Comparison of ENCODE assay signal across 20 cellular contexts in the genomic region with DNA sequence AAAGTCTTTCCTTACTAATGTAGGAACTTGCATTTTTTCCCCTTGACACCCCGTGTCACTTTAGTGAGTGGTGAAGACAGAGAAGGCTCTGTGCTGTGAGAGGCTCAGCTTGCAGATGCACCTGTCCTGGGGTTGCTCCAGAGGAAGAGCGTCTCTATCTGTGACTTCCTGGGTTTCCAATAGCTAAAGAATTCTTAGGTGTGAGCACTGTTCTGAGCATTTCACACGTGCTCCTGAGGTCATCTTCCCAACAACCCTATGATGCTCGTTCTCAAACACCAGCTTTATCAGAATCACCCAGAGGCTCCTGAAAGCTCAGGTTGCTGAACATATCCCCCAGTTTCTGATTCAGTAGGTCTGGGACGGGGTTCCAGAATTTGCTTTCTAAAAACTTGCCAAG. TPM values are rescaled to one million over a fixed set of nuclear protein-coding genes. Genes with fewer than 3 reads are reported as not detected.
"Had no signal": no experiment of that assay in that cellular context is flagged by ENCODE, and none has a peak within 500 bp of the region (broad histone marks: within the 10 kb centered on the region; RNA-seq: fewer than 3 reads in every experiment).

No MANE protein-coding gene starts in this region.

- H3K4me1 Mint-ChIP-seq: naive thymus-derived CD4-positive, alpha-beta T cell; neural crest cell had no signal

- H3K9me3 Mint-ChIP-seq: neural crest cell had no signal

- H3K4me3 Mint-ChIP-seq: naive thymus-derived CD4-positive, alpha-beta T cell; neural crest cell had no signal

- H3K27ac Mint-ChIP-seq: naive thymus-derived CD4-positive, alpha-beta T cell had no signal

- H3K27me3 ChIP-seq: sigmoid colon, transverse colon had no signal

- H3K36me3 ChIP-seq: esophagus squamous epithelium, gastroesophageal sphincter, left ventricle myocardium inferior, lower lobe of right lung, sigmoid colon, stomach, thoracic aorta, transverse colon had no signal

- H3K4me1 ChIP-seq: gastroesophageal sphincter, left ventricle myocardium inferior, lower lobe of right lung, sigmoid colon, stomach had no signal

- H3K4me3 ChIP-seq: esophagus squamous epithelium, gastroesophageal sphincter, left ventricle myocardium inferior, lower lobe of right lung, sigmoid colon, skin epidermis, stomach, thoracic aorta, transverse colon had no signal

- DNase-seq: effector memory CD4-positive, alpha-beta T cell; esophagus squamous epithelium; foreskin fibroblast; glutamatergic neuron; kidney; left cardiac atrium; left ventricle myocardium inferior; lower lobe of right lung; naive thymus-derived CD4-positive, alpha-beta T cell; posterior cingulate gyrus; sigmoid colon; stimulated activated CD4-positive, alpha-beta T cell treated with anti-CD3 and anti-CD28 coated beads, Interleukin-12 subunit alpha, Interleukin-12 subunit beta, amount 100 ng/mL, for 4 hours; stimulated activated naive CD4-positive, alpha-beta T cell; stomach; substantia nigra; transverse colon had no signal

- H3K36me3 Mint-ChIP-seq: naive thymus-derived CD4-positive, alpha-beta T cell had no signal

- H3K27ac ChIP-seq: gastroesophageal sphincter, left ventricle myocardium inferior, lower lobe of right lung, sigmoid colon, stomach, thoracic aorta, transverse colon had no signal

- H3K9me3 ChIP-seq: lower lobe of right lung, sigmoid colon, transverse colon had no signal

- ATAC-seq: gastroesophageal sphincter; naive thymus-derived CD4-positive, alpha-beta T cell had no signal

RNA-seq across cellular contexts. Expression of a gene that starts 6.4 kb away (rescaled TPM):
- total RNA-seq: sigmoid colon had no signal
- polyA plus RNA-seq: naive thymus-derived CD4-positive, alpha-beta T cell had no signal
